ENCODE assay signal across 16 cellular contexts in the genomic region with DNA sequence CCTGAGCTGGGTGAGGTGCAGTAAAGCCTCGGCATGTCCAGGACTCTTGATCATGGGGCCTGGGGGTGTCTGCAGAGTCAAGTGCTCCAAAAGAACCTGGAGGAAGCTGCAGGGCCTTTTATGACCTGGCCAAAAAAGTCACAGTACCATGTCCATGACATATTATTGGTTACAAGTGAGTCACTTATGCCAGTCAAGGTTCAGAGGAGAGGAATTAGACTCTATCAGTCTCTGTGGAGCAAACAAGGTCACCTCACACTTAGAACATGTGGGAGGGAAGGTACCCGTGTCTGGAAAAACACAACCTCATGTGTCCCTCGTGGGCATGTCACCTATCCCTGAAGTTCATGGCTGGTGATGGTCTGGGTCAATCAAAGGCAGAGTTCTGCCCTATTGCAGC.
DNase-seq lines count a peak whose midpoint lies in the region; ATAC-seq and TF ChIP-seq lines count a peak whose summit lies in the region.
"Had no signal": no experiment of that assay in that cellular context is flagged by ENCODE, and none has a peak within 500 bp of the region (broad histone marks: within the 10 kb centered on the region; RNA-seq: fewer than 3 reads in every experiment).

No MANE protein-coding gene starts in this region.

- H4K20me1 ChIP-seq in IMR-90 (ENCODE audit: insufficient read depth, low read length): no peaks in the 10 kb centered on the region

- no peak overlapping the region for H2AFZ ChIP-seq in IMR-90 (replicated peaks; ENCODE audit: low read length, poor library complexity)
- H2AFZ ChIP-seq: GM23248 had no signal

- peak overlapping the region; percentile 36; the same call in 1 of the 2 replicates for H4K91ac ChIP-seq in IMR-90 (ENCODE audit: insufficient read depth, low read depth, low read length)

- H3K56ac ChIP-seq in IMR-90 (ENCODE audit: extremely low read depth, insufficient read depth, low read length): no peak overlapping the region

- POLR2A ChIA-PET in IMR-90 (lab: Charles Lee; ENCODE audit: unreplicated experiment): no interaction called here

- H2BK5ac ChIP-seq in IMR-90 (ENCODE audit: low read depth, low read length, poor library complexity, severe bottlenecking): no peak overlapping the region

- intact Hi-C loops in IMR-90 (cut with micrococcal nuclease): loop anchor here (10.0 kb wide), 3 partner anchors 463 to 917 kb away; a partner anchor contains a TSS

- peak overlapping the region; percentile 57; the same call in 1 of the 2 replicates for H4K5ac ChIP-seq in IMR-90 (ENCODE audit: low read depth, low read length)

- no peak for TF ChIP-seq POLR2A in IMR-90 (IDR thresholded peaks at IDR 0.05; ENCODE audit: low read depth, low read length)

- no peak overlapping the region for H2AK9ac ChIP-seq in IMR-90 (replicated peaks; ENCODE audit: low read depth, low read length, poor library complexity)

- CTCF ChIA-PET in IMR-90 (lab: Yijun Ruan, JAX): no interaction called here

- H3K9ac ChIP-seq in IMR-90 (ENCODE audit: low read depth, low read length): no peak overlapping the region
- H3K9ac ChIP-seq: GM23248 had no signal

- H3K23ac ChIP-seq in IMR-90 (ENCODE audit: low read depth, low read length): no peak overlapping the region

- no peak overlapping the region; the same call in 1 of the 2 replicates for H3K14ac ChIP-seq in IMR-90 (replicated peaks; ENCODE audit: low read depth, low read length)

- H3K27me3 ChIP-seq in IMR-90 (ENCODE audit: control insufficient read depth, insufficient read depth, low read length): no peaks in the 10 kb centered on the region
- H3K27me3 ChIP-seq: BE2C had no signal

- peaks cover 6% of the 10 kb centered on the region; the same call in 1 of the 2 replicates for H3K36me3 ChIP-seq in IMR-90 (ENCODE audit: control insufficient read depth, insufficient read depth, low read length)
- H3K36me3 ChIP-seq: BE2C, HAP-1 had no signal

- H3K18ac ChIP-seq in IMR-90 (ENCODE audit: low read depth, low read length): no peak overlapping the region

- peak overlapping the region; percentile 71 for H2AK5ac ChIP-seq in IMR-90 (ENCODE audit: low read depth, low read length)

- no peaks in the 10 kb centered on the region for H3K9me3 ChIP-seq in IMR-90 (ENCODE audit: control insufficient read depth, insufficient read depth, low read length)
- H3K9me3 ChIP-seq: BE2C, HAP-1 had no signal

- peak overlapping the region in 1 of 2 experiments; percentile 2; a peak in 2 of 4 replicates for H4K8ac ChIP-seq in IMR-90 (ENCODE audit: low read depth in 2 of 2, low read length in 2 of 2)

- in situ Hi-C loops in IMR-90 (cut with MboI; ENCODE audit: low sequenced_read_pairs): no loop called here

- ATAC-seq in IMR-90 (ENCODE audit: low read depth) (no peak), esophagus mucosa (peak; percentile 25), HG03095 (IDR thresholded peaks at IDR 0.05; ENCODE audit: unreplicated experiment) (no peak)
- ATAC-seq: HepG2 had no signal

- no peak for TF ChIP-seq CTCF in IMR-90 (conservative IDR thresholded peaks at IDR 0.05; ENCODE audit: low read depth, low read length)

- BruUV-seq in IMR-90 (replicated peaks; lab: Mats Ljungman, UMichigan): no TSS peak

- H2BK120ac ChIP-seq in IMR-90 (ENCODE audit: low read depth, low read length): 0 out of 2 replicates have a peak overlapping the region, but pooled peaks have one; percentile 8

- peaks cover 12% of the 10 kb centered on the region for H3K9me1 ChIP-seq in IMR-90 (ENCODE audit: insufficient read depth, low read length)

- H3K79me1 ChIP-seq in IMR-90 (ENCODE audit: low read depth in 1 of 2, low read length in 2 of 2): peaks cover 23 to 48% of the 10 kb centered on the region in 2 experiments

- 0 out of 3 replicates have a peak overlapping the region, but pooled peaks have one; percentile 20 for H2BK15ac ChIP-seq in IMR-90 (ENCODE audit: low read depth, low read length)

- dilution Hi-C loops in IMR-90 (cut with HindIII; ENCODE audit: low sequenced_read_pairs, unreplicated experiment): no loop called here

- TF ChIP-seq RAD21 in IMR-90 (IDR thresholded peaks at IDR 0.05; ENCODE audit: low read length): no peak

- WGBS in IMR-90 (ENCODE audit: extremely low coverage in 2 of 2, insufficient read length in 1 of 2), 2 experiments: no CpG with 5 or more reads among the region's 3 CpGs

- no peak overlapping the region for H3K4me2 ChIP-seq in IMR-90 (ENCODE audit: low read depth, low read length)

- DNase-seq in IMR-90 (no peak), renal cortical epithelial cell (ENCODE audit: low read depth) (peak; percentile 26), NCI-H2029 (lab: John Stamatoyannopoulos, UW) (no peak)
- DNase-seq in stimulated activated CD4-positive, alpha-beta T cell treated with anti-CD3 and anti-CD28 coated beads, Interleukin-12 subunit alpha, Interleukin-12 subunit beta, amount 100 ng/mL, for 4 hours: no peak
- DNase-seq: BE2C; C1 segment of cervical spinal cord; CD4-positive, CD25-positive, alpha-beta regulatory T cell; CD8-positive, alpha-beta memory T cell; COR-L47; DMS 273 treated with DMSO at 0.1 percent for 48 hours; DMS53; GM23248 had no signal

- H3K4ac ChIP-seq in IMR-90 (ENCODE audit: low read depth, low read length): no peak overlapping the region; the same call in 1 of the 2 replicates

- no peak overlapping the region for H2BK20ac ChIP-seq in IMR-90 (ENCODE audit: low read depth, low read length)

- no peak overlapping the region for H3K4me3 ChIP-seq in IMR-90 (ENCODE audit: insufficient read depth, low read depth, low read length)
- H3K4me3 ChIP-seq: GM23248, HAP-1 had no signal

- H3K27ac ChIP-seq in IMR-90 (ENCODE audit: insufficient read depth, low read length): no peak overlapping the region
- H3K27ac ChIP-seq: GM23248 had no signal

- H3K4me1 ChIP-seq in IMR-90 (ENCODE audit: control insufficient read depth, insufficient read depth, low read length): peaks cover 6% of the 10 kb centered on the region; the same call in 1 of the 2 replicates
- H3K4me1 ChIP-seq: BE2C, HAP-1 had no signal

TF ChIP-seq in IMR-90, 13 proteins besides CTCF, POLR2A, EP300 and RAD21:
- no peak for TF ChIP-seq FOS (IDR thresholded peaks at IDR 0.05; ENCODE audit: low read depth, low read length)
- no peak for TF ChIP-seq MAFK (IDR thresholded peaks at IDR 0.05; ENCODE audit: low read depth, low read length)
- TF ChIP-seq BHLHE40 (IDR thresholded peaks at IDR 0.05; ENCODE audit: low read depth, low read length): no peak
- TF ChIP-seq, protein P1, sequence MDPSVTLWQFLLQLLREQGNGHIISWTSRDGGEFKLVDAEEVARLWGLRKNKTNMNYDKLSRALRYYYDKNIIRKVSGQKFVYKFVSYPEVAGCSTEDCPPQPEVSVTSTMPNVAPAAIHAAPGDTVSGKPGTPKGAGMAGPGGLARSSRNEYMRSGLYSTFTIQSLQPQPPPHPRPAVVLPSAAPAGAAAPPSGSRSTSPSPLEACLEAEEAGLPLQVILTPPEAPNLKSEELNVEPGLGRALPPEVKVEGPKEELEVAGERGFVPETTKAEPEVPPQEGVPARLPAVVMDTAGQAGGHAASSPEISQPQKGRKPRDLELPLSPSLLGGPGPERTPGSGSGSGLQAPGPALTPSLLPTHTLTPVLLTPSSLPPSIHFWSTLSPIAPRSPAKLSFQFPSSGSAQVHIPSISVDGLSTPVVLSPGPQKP (IDR thresholded peaks at IDR 0.05; ENCODE audit: borderline replicate concordance, low read depth, low read length): no peak
- TF ChIP-seq, protein P2, sequence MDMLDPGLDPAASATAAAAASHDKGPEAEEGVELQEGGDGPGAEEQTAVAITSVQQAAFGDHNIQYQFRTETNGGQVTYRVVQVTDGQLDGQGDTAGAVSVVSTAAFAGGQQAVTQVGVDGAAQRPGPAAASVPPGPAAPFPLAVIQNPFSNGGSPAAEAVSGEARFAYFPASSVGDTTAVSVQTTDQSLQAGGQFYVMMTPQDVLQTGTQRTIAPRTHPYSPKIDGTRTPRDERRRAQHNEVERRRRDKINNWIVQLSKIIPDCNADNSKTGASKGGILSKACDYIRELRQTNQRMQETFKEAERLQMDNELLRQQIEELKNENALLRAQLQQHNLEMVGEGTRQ (IDR thresholded peaks at IDR 0.05; ENCODE audit: low read depth, low read length): no peak
- no peak for TF ChIP-seq CEBPB (IDR thresholded peaks at IDR 0.05; ENCODE audit: low read depth, low read length)
- TF ChIP-seq SMC3 (IDR thresholded peaks at IDR 0.05; ENCODE audit: low read depth, low read length): no peak
- no peak for TF ChIP-seq NFE2L2 (IDR thresholded peaks at IDR 0.05; ENCODE audit: low read depth, low read length)
- TF ChIP-seq CHD1 (IDR thresholded peaks at IDR 0.05; ENCODE audit: low read depth, low read length): no peak
- no peak for TF ChIP-seq MXI1 (IDR thresholded peaks at IDR 0.05; ENCODE audit: borderline replicate concordance, low read depth, low read length)
- TF ChIP-seq RCOR1 (IDR thresholded peaks at IDR 0.05; ENCODE audit: insufficient replicate concordance, low read length): no peak
- TF ChIP-seq RFX5 (IDR thresholded peaks at IDR 0.05; ENCODE audit: low read depth, low read length): no peak
- TF ChIP-seq MAZ (IDR thresholded peaks at IDR 0.05; ENCODE audit: borderline replicate concordance, low read depth, low read length): no peak
